Comparison of ENCODE assay signal across 10 cellular contexts in genomic region chr22:47337161-47337621, GRCh38.
DNase-seq lines count a peak whose midpoint lies in the region; ATAC-seq and TF ChIP-seq lines count a peak whose summit lies in the region.
"Had no signal": no experiment of that assay in that cellular context is flagged by ENCODE, and none has a peak within 500 bp of the region (broad histone marks: within the 10 kb centered on the region; RNA-seq: fewer than 3 reads in every experiment).

No MANE protein-coding gene starts in this region.

- H3K36me3 ChIP-seq in prostate gland: no peaks in the 10 kb centered on the region
- no peaks in the 10 kb centered on the region for H3K36me3 ChIP-seq in naive thymus-derived CD4-positive, alpha-beta T cell (ENCODE audit: control insufficient read depth in 2 of 3, insufficient read depth in 3 of 3, low read length in 3 of 3)

- peaks cover 0 to 4% (median 0%) of the 10 kb centered on the region in 5 donors for H3K36me3 Mint-ChIP-seq in naive thymus-derived CD4-positive, alpha-beta T cell

- H3K27ac Mint-ChIP-seq in naive thymus-derived CD4-positive, alpha-beta T cell: peak overlapping the region in 2 of 9 donors; percentile 7 to 26
- H3K27ac Mint-ChIP-seq: nephron had no signal

- H3K4me3 ChIP-seq in choroid plexus epithelial cell (ENCODE audit: low read depth, low read length) (peak overlapping the region; percentile 12), prostate gland (no peak overlapping the region)
- H3K4me3 ChIP-seq in naive thymus-derived CD4-positive, alpha-beta T cell (ENCODE audit: low read length): no peak overlapping the region

- H3K9me3 Mint-ChIP-seq in naive thymus-derived CD4-positive, alpha-beta T cell: peaks cover 0 to 17% (median 6%) of the 10 kb centered on the region in 11 donors

- H3K4me3 Mint-ChIP-seq in naive thymus-derived CD4-positive, alpha-beta T cell: peak overlapping the region in 3 of 10 donors; percentile 6 to 65 (median 29)
- H3K4me3 Mint-ChIP-seq: nephron had no signal

- TF ChIP-seq POLR2A in prostate gland (IDR thresholded peaks at IDR 0.05): no peak

- H3K4me1 Mint-ChIP-seq in naive thymus-derived CD4-positive, alpha-beta T cell: peaks cover 0 to 5% (median 0%) of the 10 kb centered on the region in 7 donors

- intact Hi-C loops in prostate gland (cut with DNase I): no loop called here
- intact Hi-C loops in naive thymus-derived CD4-positive, alpha-beta T cell (cut with micrococcal nuclease): no loop called here

- POLR2A ChIA-PET in GM10248 (lab: Yijun Ruan, JAX): no interaction called here
- POLR2A ChIA-PET in naive thymus-derived CD4-positive, alpha-beta T cell (lab: Charles Lee): no interaction called here

- H3K27me3 ChIP-seq in prostate gland (replicated peaks; ENCODE audit: insufficient read depth): no peaks in the 10 kb centered on the region
- no peaks in the 10 kb centered on the region for H3K27me3 ChIP-seq in naive thymus-derived CD4-positive, alpha-beta T cell (ENCODE audit: control insufficient read depth in 2 of 2, insufficient read depth in 2 of 2, low read length in 2 of 2)

- peaks cover 0 to 26% (median 15%) of the 10 kb centered on the region in 5 donors for H3K27me3 Mint-ChIP-seq in naive thymus-derived CD4-positive, alpha-beta T cell

- ATAC-seq in HG02981 (IDR thresholded peaks at IDR 0.05; ENCODE audit: unreplicated experiment): no peak
- no peak for ATAC-seq in naive thymus-derived CD4-positive, alpha-beta T cell

- CTCF ChIA-PET in GM10248 (lab: Yijun Ruan, JAX): no interaction called here
- CTCF ChIA-PET in naive thymus-derived CD4-positive, alpha-beta T cell (lab: Charles Lee): no interaction called here

- WGBS in prostate gland: 13% methylated on average over 8 of the region's 8 CpGs

- no peak for TF ChIP-seq CTCF in choroid plexus epithelial cell (conservative IDR thresholded peaks at IDR 0.05; ENCODE audit: low read depth, low read length)
- TF ChIP-seq CTCF in prostate gland (IDR thresholded peaks at IDR 0.05): no peak
- no peak for TF ChIP-seq CTCF in GM10248 (IDR thresholded peaks at IDR 0.05; ENCODE audit: control extremely low read depth, extremely low read depth, low read depth, missing control alignments)

- H3K4me1 ChIP-seq in prostate gland (replicated peaks): no peaks in the 10 kb centered on the region
- H3K4me1 ChIP-seq in naive thymus-derived CD4-positive, alpha-beta T cell (ENCODE audit: control insufficient read depth in 2 of 2, insufficient read depth in 2 of 2, low read length in 2 of 2): no peaks in the 10 kb centered on the region

- H3K9me3 ChIP-seq in prostate gland: no peaks in the 10 kb centered on the region
- H3K9me3 ChIP-seq in naive thymus-derived CD4-positive, alpha-beta T cell (ENCODE audit: control insufficient read depth in 2 of 3, low read length in 3 of 3): no peaks in the 10 kb centered on the region

- H3K27ac ChIP-seq in prostate gland: no peak overlapping the region
- H3K27ac ChIP-seq in naive thymus-derived CD4-positive, alpha-beta T cell (ENCODE audit: low read depth, low read length): no peak overlapping the region

- DNase-seq in Daoy (ENCODE audit: low read depth) (peak; percentile 95), NCI-H82 (lab: John Stamatoyannopoulos, UW) (peak; percentile 80), choroid plexus epithelial cell (ENCODE audit: low read depth) (peak; percentile 54), prostate gland (ENCODE audit: low spot score) (peak; percentile 59), GM10248 (ENCODE audit: extremely low spot score) (no peak), NCI-H226 (no peak)
- no peak for DNase-seq in naive thymus-derived CD4-positive, alpha-beta T cell
- DNase-seq: activated T-cell treated with anti-CD3 and anti-CD28 coated beads, Interleukin-2, amount 50 U/mL, for 48 hours had no signal

Comparison
In these comparisons a context has a peak if more than half of its experiments do, and no peak if none do; other contexts are left out.
1. DNase-seq: peak in Daoy (single experiment), NCI-H82 (single experiment), choroid plexus epithelial cell (single experiment) and prostate gland (single experiment); none in GM10248 (single experiment), NCI-H226 (single experiment) and naive thymus-derived CD4-positive, alpha-beta T cell (0 of 9).